In the genomic region with DNA sequence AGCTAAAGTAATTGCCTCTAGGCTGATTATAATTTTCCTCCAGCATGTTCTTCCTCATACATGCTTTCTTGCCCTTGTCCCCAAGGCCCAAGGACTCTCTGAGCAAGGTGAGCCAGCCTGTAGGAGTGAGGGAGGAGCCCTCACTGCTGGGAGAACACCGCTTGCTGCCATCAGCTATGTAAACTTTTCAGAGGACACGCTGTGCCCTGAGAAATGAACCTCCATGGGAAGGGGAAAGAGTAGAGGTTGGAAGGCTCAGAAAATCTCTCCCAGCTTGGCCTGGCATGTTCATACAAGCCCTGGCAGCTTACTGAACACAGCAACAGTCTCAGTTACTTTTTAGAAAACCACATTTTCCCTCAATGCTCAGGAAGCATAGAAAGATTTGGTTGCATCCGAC, we compare ENCODE assay signal across 15 cellular contexts.
"Had no signal": no experiment of that assay in that cellular context is flagged by ENCODE, and none has a peak within 500 bp of the region (broad histone marks: within the 10 kb centered on the region; RNA-seq: fewer than 3 reads in every experiment).

No MANE protein-coding gene starts in this region.

- FAIRE-seq: astrocyte, colon had no signal

- H3K9me3 ChIP-seq: tibial artery had no signal

- H3K27me3 ChIP-seq: tibial artery had no signal

- H3K36me3 ChIP-seq: tibial artery, WERI-Rb-1 had no signal

- DNase-seq: activated CD4-positive, alpha-beta T cell treated with anti-CD3 and anti-CD28 coated beads, Interleukin-2, amount 50 U/mL, for 48 hours; activated naive CD4-positive, alpha-beta T cell treated with Interleukin-2 at 50 U/mL for 16 hours; foreskin melanocyte; immature natural killer cell; left cardiac atrium; naive thymus-derived CD8-positive, alpha-beta T cell; nucleus accumbens; posterior cingulate gyrus; stimulated activated CD4-positive, alpha-beta T cell treated with anti-CD3 and anti-CD28 coated beads, Interleukin-2, amount 100 ng/mL, for 48 hours; tibial artery; WERI-Rb-1 had no signal

- H3K4me3 ChIP-seq: tibial artery had no signal

- H3K4me1 ChIP-seq: tibial artery had no signal

- ATAC-seq: activated T-helper 17 cell treated with anti-CD3 and anti-CD28 coated beads, Interleukin-2, amount 50 U/mL, for 72 hours; left cardiac atrium; naive thymus-derived CD8-positive, alpha-beta T cell; stimulated activated memory B cell treated with anti-CD40 and anti-IgM and Interleukin-4, amounts not matched to agents 10 μg/mL and 1 μg/mL and 100 μg/mL, for 72 hours had no signal

- H3K27ac ChIP-seq: tibial artery, WERI-Rb-1 had no signal
